In genomic region chr9:13032585-13032984, GRCh38 we compare ENCODE assay signal across 23 cellular contexts.
"Had no signal": no experiment of that assay in that cellular context is flagged by ENCODE, and none has a peak within 500 bp of the region (broad histone marks: within the 10 kb centered on the region; RNA-seq: fewer than 3 reads in every experiment).

No MANE protein-coding gene starts in this region.

- H3K9me3 ChIP-seq: Peyer's patch, SJCRH30 had no signal

- H3K36me3 ChIP-seq: Peyer's patch, SJCRH30 had no signal

- H3K27ac ChIP-seq: PC-9, Peyer's patch, SJCRH30 had no signal

- ATAC-seq: Right ventricle myocardium inferior, SK-N-SH treated with all-trans-retinoic acid at 6 μM for 48 hours had no signal

- H2AFZ ChIP-seq: PC-9 had no signal

- DNase-seq: KBM-7; MV-4-11; NCI-H1048; NCI-H1105; NCI-H1417; NCI-H1436 treated with DMSO at 0.1 percent for 48 hours; NCI-H1694; NCI-H187 treated with DMSO at 0.1 percent for 48 hours; NCI-H2029 treated with DMSO at 0.1 percent for 48 hours; NCI-H2171; NCI-H226; NCI-H510A; NCI-H526; NCI-H748 treated with DMSO at 0.1 percent for 48 hours; NK-92 treated with Interleukin-12 subunit alpha and Interleukin-12 subunit beta, amount 100 ng/mL, for 24 hours; OCI-M1; PC-9; Peyer's patch; SHP77 treated with DMSO at 0.1 percent for 48 hours; SJCRH30; T-helper 1 cell had no signal

- H3K4me3 ChIP-seq: PC-9, Peyer's patch, SJCRH30 had no signal

- H3K4me1 ChIP-seq: Peyer's patch, SJCRH30 had no signal

- H3K4me2 ChIP-seq: PC-9 had no signal

- H3K27me3 ChIP-seq: Peyer's patch, SJCRH30 had no signal
